ENCODE assay signal across 22 cellular contexts in the genomic region with DNA sequence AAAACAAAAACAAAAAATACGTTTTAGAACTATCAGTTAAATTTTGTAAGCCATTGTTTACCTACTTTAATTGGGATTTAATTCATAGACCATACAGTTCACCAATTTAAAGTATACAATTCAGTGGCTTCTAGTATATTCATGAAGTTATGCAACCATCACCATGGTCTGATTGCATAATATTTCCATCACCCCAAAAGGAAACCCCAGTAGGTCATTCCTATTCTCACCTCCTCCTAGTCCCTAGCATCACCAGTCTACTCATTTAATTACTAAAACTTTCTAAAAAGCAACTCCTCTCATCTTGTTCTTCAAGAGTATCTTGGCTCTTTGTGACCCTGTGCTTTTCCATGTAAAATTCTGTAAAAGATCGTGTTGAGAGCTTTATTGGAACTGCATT.
DNase-seq lines count a peak whose midpoint lies in the region; ATAC-seq and TF ChIP-seq lines count a peak whose summit lies in the region.
"Had no signal": no experiment of that assay in that cellular context is flagged by ENCODE, and none has a peak within 500 bp of the region (broad histone marks: within the 10 kb centered on the region; RNA-seq: fewer than 3 reads in every experiment).

No MANE protein-coding gene starts in this region.

- no peak for TF ChIP-seq CTCF in CD4-positive, alpha-beta T cell (IDR thresholded peaks at IDR 0.05)

- no peaks in the 10 kb centered on the region for H3K9me3 Mint-ChIP-seq in activated naive CD4-positive, alpha-beta T cell treated with anti-CD3 and anti-CD28 coated beads, Interleukin-2, amount 50 U/mL, for 24 hours
- H3K9me3 Mint-ChIP-seq in CD4-positive, alpha-beta T cell, result no peaks in the 10 kb centered on the region
- H3K9me3 Mint-ChIP-seq: CD14-positive monocyte had no signal

- H3K27me3 Mint-ChIP-seq in activated naive CD4-positive, alpha-beta T cell treated with anti-CD3 and anti-CD28 coated beads, Interleukin-2, amount 50 U/mL, for 24 hours, result no peaks in the 10 kb centered on the region
- no peaks in the 10 kb centered on the region for H3K27me3 Mint-ChIP-seq in CD4-positive, alpha-beta T cell

- no peaks in the 10 kb centered on the region for H3K27me3 ChIP-seq in CD4-positive, alpha-beta T cell (ENCODE audit: control insufficient read depth, insufficient read depth, low read length)

- intact Hi-C loops in CD4-positive, alpha-beta T cell (cut with DNase I, micrococcal nuclease), result loop anchor here in 1 of 2 experiments (5.0 kb wide), 1 partner anchor 36 kb away; no protein-coding TSS in a partner anchor

- DNase-seq in activated naive CD4-positive, alpha-beta T cell treated with anti-CD3 and anti-CD28 coated beads, Interleukin-2, amount 50 U/mL, for 16 hours, result no peak
- DNase-seq in CD4-positive, alpha-beta T cell, result no peak
- DNase-seq in MV-4-11 (lab: John Stamatoyannopoulos, UW) (peak; percentile 40), iris pigment epithelial cell (ENCODE audit: low read depth) (peak; percentile 26), A172 (ENCODE audit: low spot score) (no peak)
- DNase-seq: ACHN, COR-L47, DMS 273 treated with DMSO at 0.1 percent for 48 hours, DND-41, GM23248, KG1, NCI-H1092, NCI-H146, NCI-H2029 treated with DMSO at 0.1 percent for 48 hours, NCI-H2171, Right ventricle myocardium superior had no signal

- peaks cover 67% of the 10 kb centered on the region for H3K4me1 Mint-ChIP-seq in activated naive CD4-positive, alpha-beta T cell treated with anti-CD3 and anti-CD28 coated beads, Interleukin-2, amount 50 U/mL, for 24 hours
- H3K4me1 Mint-ChIP-seq in CD4-positive, alpha-beta T cell (ENCODE audit: low read depth), result peaks cover 60% of the 10 kb centered on the region

- peaks cover 14% of the 10 kb centered on the region for H3K36me3 Mint-ChIP-seq in activated naive CD4-positive, alpha-beta T cell treated with anti-CD3 and anti-CD28 coated beads, Interleukin-2, amount 50 U/mL, for 24 hours
- peaks cover 35% of the 10 kb centered on the region for H3K36me3 Mint-ChIP-seq in CD4-positive, alpha-beta T cell (ENCODE audit: low read depth)

- CTCF ChIA-PET in CD4-positive, alpha-beta T cell (lab: Charles Lee), result no interaction called here

- H3K4me3 Mint-ChIP-seq in activated naive CD4-positive, alpha-beta T cell treated with anti-CD3 and anti-CD28 coated beads, Interleukin-2, amount 50 U/mL, for 24 hours, result no peak overlapping the region
- peak overlapping the region; percentile 17 for H3K4me3 Mint-ChIP-seq in CD4-positive, alpha-beta T cell
- H3K4me3 Mint-ChIP-seq: CD14-positive monocyte had no signal

- peak overlapping the region; percentile 71 for H3K27ac Mint-ChIP-seq in activated naive CD4-positive, alpha-beta T cell treated with anti-CD3 and anti-CD28 coated beads, Interleukin-2, amount 50 U/mL, for 24 hours
- H3K27ac Mint-ChIP-seq in CD4-positive, alpha-beta T cell, result peak overlapping the region; percentile 4

- no peak for ATAC-seq in CD4-positive, alpha-beta T cell (ENCODE audit: poor library complexity)
- ATAC-seq in GM19467 (IDR thresholded peaks at IDR 0.05; ENCODE audit: unreplicated experiment) (no peak), HG02798 (IDR thresholded peaks at IDR 0.05; ENCODE audit: poor library complexity, unreplicated experiment) (no peak)

- POLR2A ChIA-PET in CD4-positive, alpha-beta T cell (lab: Charles Lee), result interaction anchor here (2.0 kb wide), 1 partner anchor 11 kb away, joined by 7 read pairs; no protein-coding TSS in a partner anchor

- no peak overlapping the region for H3K27ac ChIP-seq in CD4-positive, alpha-beta T cell (ENCODE audit: low read depth, low read length)
- H3K27ac ChIP-seq: GM23248, SK-N-MC had no signal

- H3K9me3 ChIP-seq in CD4-positive, alpha-beta T cell (ENCODE audit: control insufficient read depth, low read length), result no peaks in the 10 kb centered on the region
- H3K9me3 ChIP-seq: HAP-1 had no signal

Comparison
In these comparisons a context has a peak if more than half of its experiments do, and no peak if none do; other contexts are left out.
1. DNase-seq: peak in MV-4-11 (single experiment) and iris pigment epithelial cell (single experiment); none in activated naive CD4-positive, alpha-beta T cell treated with anti-CD3 and anti-CD28 coated beads, Interleukin-2, amount 50 U/mL, for 16 hours (single experiment), CD4-positive, alpha-beta T cell (0 of 10) and A172 (single experiment).